ENCODE assay signal across 9 cellular contexts in the genomic region with DNA sequence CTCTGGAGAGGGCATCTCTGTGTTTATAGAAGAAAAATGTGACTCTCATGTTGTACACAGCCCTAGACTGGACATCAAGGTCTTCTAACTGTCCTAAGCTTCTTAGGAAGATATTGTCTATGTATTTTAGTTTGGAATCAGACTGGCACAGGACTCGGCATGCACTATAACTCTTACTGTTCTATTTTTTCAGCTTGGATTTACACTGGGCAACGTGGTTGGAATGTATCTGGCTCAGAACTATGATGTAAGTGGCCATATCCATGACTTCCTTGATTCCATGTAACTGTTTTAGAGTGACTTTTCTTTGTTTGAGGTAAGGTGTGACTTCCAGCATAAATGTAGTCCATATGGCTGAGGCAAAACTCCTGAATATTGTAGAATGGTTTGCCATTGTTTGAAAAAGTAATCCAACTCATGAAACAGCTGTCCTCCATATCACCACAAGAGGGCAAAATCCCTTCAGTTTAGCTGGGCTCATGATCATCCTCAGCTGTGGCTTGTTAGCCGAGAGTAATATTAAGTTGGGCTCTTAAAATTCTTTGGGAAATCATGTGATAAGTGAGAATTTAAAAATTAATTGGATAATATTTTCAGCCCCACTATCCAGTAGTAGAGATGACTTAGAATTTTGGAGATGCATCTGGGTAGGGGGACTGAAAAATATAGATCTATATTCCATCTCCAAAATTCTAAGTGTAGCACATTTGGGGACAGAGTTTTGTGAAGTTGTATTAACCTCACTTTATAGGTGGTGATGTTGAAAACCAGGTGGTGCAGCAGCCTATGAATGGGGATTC. TPM values are rescaled to one million over a fixed set of nuclear protein-coding genes. Genes with fewer than 3 reads are reported as not detected.
A peak's percentile ranks its signal among the peaks of the same experiment; 100 is the strongest.
DNase-seq lines count a peak whose midpoint lies in the region; ATAC-seq and TF ChIP-seq lines count a peak whose summit lies in the region.
"Had no signal": no experiment of that assay in that cellular context is flagged by ENCODE, and none has a peak within 500 bp of the region (broad histone marks: within the 10 kb centered on the region; RNA-seq: fewer than 3 reads in every experiment).

No MANE protein-coding gene starts in this region.

- H3K4me3 ChIP-seq in PC-3 (ENCODE audit: low read length) = peak overlapping the region; percentile 19; the same call in 1 of the 2 replicates

- 0 out of 2 replicates have a peak overlapping the region, but pooled peaks have one; percentile 7 for H3K9ac ChIP-seq in PC-3 (ENCODE audit: low read length)

- H3K27ac ChIP-seq in PC-3 (ENCODE audit: low read length) = peak overlapping the region; percentile 57

- peaks cover 27% of the 10 kb centered on the region for H3K4me1 ChIP-seq in PC-3 (ENCODE audit: insufficient read depth, low read length)

- no peaks in the 10 kb centered on the region for H3K27me3 ChIP-seq in PC-3 (ENCODE audit: low read length)

- peaks cover 7% of the 10 kb centered on the region; the same call in 1 of the 2 replicates for H4K20me1 ChIP-seq in PC-3 (ENCODE audit: low read length)

- H3K79me2 ChIP-seq in PC-3 (ENCODE audit: low read length) = peaks cover 53% of the 10 kb centered on the region

- intact Hi-C loops in PC-3 (cut with micrococcal nuclease) = loop anchor here (1.0 to 5.0 kb wide), 7 partner anchors 42 to 1920 kb away; no protein-coding TSS in a partner anchor

- peak overlapping the region; percentile 25 for H3K4me2 ChIP-seq in PC-3 (ENCODE audit: low read length)

- CTCF ChIA-PET in PC-3 (lab: Charles Lee) = interaction anchor here (0.5 to 1.4 kb wide), 5 partner anchors 35 to 124 kb away, joined by 3 to 9 read pairs (median 4); no protein-coding TSS in a partner anchor

- no peaks in the 10 kb centered on the region for H3K9me3 Mint-ChIP-seq in effector memory CD8-positive, alpha-beta T cell

- no peak overlapping the region for H3K4me3 Mint-ChIP-seq in effector memory CD8-positive, alpha-beta T cell

- ATAC-seq in GM19467 (IDR thresholded peaks at IDR 0.05; ENCODE audit: unreplicated experiment) = peak; percentile 64
- ATAC-seq in PC-3 = peak; percentile 84
- ATAC-seq in effector memory CD8-positive, alpha-beta T cell (replicated peaks) = peak; percentile 56
- ATAC-seq in HG02884 (IDR thresholded peaks at IDR 0.05; ENCODE audit: unreplicated experiment) = no peak

- no peak overlapping the region for H2AFZ ChIP-seq in PC-3 (ENCODE audit: low read length)

- H3K36me3 ChIP-seq in PC-3 (ENCODE audit: low read depth, low read length) = peaks cover 9% of the 10 kb centered on the region

- H3K36me3 Mint-ChIP-seq in effector memory CD8-positive, alpha-beta T cell (ENCODE audit: insufficient read depth) = peaks cover 39% of the 10 kb centered on the region

- no peak overlapping the region for H3K27ac Mint-ChIP-seq in effector memory CD8-positive, alpha-beta T cell

- H3F3A ChIP-seq in PC-3 (ENCODE audit: low read length, unreplicated experiment) = no peaks in the 10 kb centered on the region

- H3K4me1 Mint-ChIP-seq in effector memory CD8-positive, alpha-beta T cell (ENCODE audit: low read depth in 2 of 2) = peaks cover 6 to 32% of the 10 kb centered on the region in 2 donors

- BruUV-seq in PC-3 (replicated peaks; lab: Mats Ljungman, UMichigan) = no TSS peak

- TF ChIP-seq CTCF in PC-3 (conservative IDR thresholded peaks at IDR 0.05; ENCODE audit: low read depth, low read length) = peak; percentile 90

- no peaks in the 10 kb centered on the region for H3K9me3 ChIP-seq in PC-3 (ENCODE audit: low read length)

- no peaks in the 10 kb centered on the region for H3K9me2 ChIP-seq in PC-3 (replicated peaks; ENCODE audit: low read length)

- H3K27me3 Mint-ChIP-seq in effector memory CD8-positive, alpha-beta T cell = no peaks in the 10 kb centered on the region

- DNase-seq in DMS 273 (lab: John Stamatoyannopoulos, UW; ENCODE audit: unreplicated experiment) (peak; percentile 81), HuH-7 (ENCODE audit: low spot score) (peak; percentile 63), PC-3 (peak; percentile 75), middle frontal gyrus (ENCODE audit: extremely low spot score, low spot score) (peak; percentile 49)
- no peak for DNase-seq in effector memory CD8-positive, alpha-beta T cell
- DNase-seq in stimulated activated CD4-positive, alpha-beta T cell treated with anti-CD3 and anti-CD28 coated beads, Interleukin-2, amount 100 ng/mL, for 48 hours = no peak

- POLR2A ChIA-PET in PC-3 (lab: Charles Lee; ENCODE audit: unreplicated experiment) = interaction anchor here (0.9 kb wide), 1 partner anchor 125 kb away, joined by 6 read pairs; no protein-coding TSS in a partner anchor

RNA-seq across cellular contexts. Expression of gene STMP1, which starts 10.4 kb away (rescaled TPM):
- 7.1 and 8.8 TPM in 2 replicates for total RNA-seq in PC-3 (2014; rRNA removed)

RNA-seq across cellular contexts. Expression of gene SLC13A4, which starts 55.2 kb away (rescaled TPM):
- total RNA-seq in PC-3 (2014; rRNA removed) = not detected in 2 replicates
- total RNA-seq: T-helper 2 cell treated with Interferon-gamma antibody and Interleukin-4, amounts not matched to agents 100 ng/mL and 5 ng/mL, for 36 hours had no signal

Comparison
In these comparisons a context has a peak if more than half of its experiments do, and no peak if none do; other contexts are left out.
1. DNase-seq: peak in DMS 273 (single experiment), HuH-7 (single experiment), PC-3 (single experiment) and middle frontal gyrus (single experiment); none in effector memory CD8-positive, alpha-beta T cell (0 of 3) and stimulated activated CD4-positive, alpha-beta T cell treated with anti-CD3 and anti-CD28 coated beads, Interleukin-2, amount 100 ng/mL, for 48 hours (0 of 2).